Comparison of ENCODE assay signal across 12 cellular contexts in the genomic region with DNA sequence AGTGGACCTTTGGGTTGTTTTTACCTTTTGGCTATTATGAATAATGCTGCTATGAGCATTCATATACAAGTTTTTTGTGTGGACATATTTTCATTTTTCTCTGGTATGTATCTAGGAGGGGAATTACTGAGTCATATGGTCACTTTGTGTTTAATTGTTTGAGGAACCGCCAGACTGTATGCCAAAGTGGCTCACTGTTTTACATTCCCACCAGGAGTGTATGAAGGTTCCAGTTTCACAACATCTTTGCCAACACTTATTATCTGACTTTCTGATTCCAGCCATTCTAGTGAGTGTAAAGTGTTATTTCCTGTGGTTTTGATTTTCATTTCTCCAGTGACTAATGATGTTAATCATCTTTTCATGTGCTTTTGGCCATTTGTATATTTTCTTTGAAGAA. TPM values are rescaled to one million over a fixed set of nuclear protein-coding genes. Genes with fewer than 3 reads are reported as not detected.
A peak's percentile ranks its signal among the peaks of the same experiment; 100 is the strongest.
DNase-seq lines count a peak whose midpoint lies in the region; ATAC-seq and TF ChIP-seq lines count a peak whose summit lies in the region.
"Had no signal": no experiment of that assay in that cellular context is flagged by ENCODE, and none has a peak within 500 bp of the region (broad histone marks: within the 10 kb centered on the region; RNA-seq: fewer than 3 reads in every experiment).

No MANE protein-coding gene starts in this region.

- DNase-seq in activated naive CD4-positive, alpha-beta T cell treated with Interleukin-2 at 50 U/mL for 16 hours, result no peak
- peak; percentile 63 for DNase-seq in fibroblast of villous mesenchyme (ENCODE audit: low read depth)
- DNase-seq in ecto neural progenitor cell (ENCODE audit: low spot score), result no peak
- DNase-seq in middle frontal gyrus (ENCODE audit: extremely low spot score, low spot score), result no peak
- DNase-seq in NCI-H345 treated with DMSO at 0.1 percent for 48 hours (lab: John Stamatoyannopoulos, UW; ENCODE audit: unreplicated experiment), result no peak
- DNase-seq in SHP77 (lab: John Stamatoyannopoulos, UW), result no peak
- DNase-seq: activated gamma-delta T cell treated with Interleukin-2 at 50 U/mL for 16 hours, NCI-H526 treated with DMSO at 0.1 percent for 48 hours, small intestine had no signal

- H3K4me3 ChIP-seq in fibroblast of villous mesenchyme (ENCODE audit: low read depth, low read length), result no peak overlapping the region

- TF ChIP-seq CTCF in fibroblast of villous mesenchyme (IDR thresholded peaks at IDR 0.05; ENCODE audit: insufficient read depth, low read depth, low read length), result no peak

- no peaks in the 10 kb centered on the region for H3K27me3 Mint-ChIP-seq in activated naive CD4-positive, alpha-beta T cell treated with anti-CD3 and anti-CD28 coated beads, Interleukin-2, amount 50 U/mL, for 24 hours
- no peaks in the 10 kb centered on the region for H3K27me3 Mint-ChIP-seq in activated T-helper 17 cell treated with anti-CD3 and anti-CD28 coated beads, Interleukin-2, amount 50 U/mL, for 72 hours
- H3K27me3 Mint-ChIP-seq: stimulated activated memory B cell treated with anti-CD40 and anti-IgM and Interleukin-4, amounts not matched to agents 10 μg/mL and 1 μg/mL and 100 μg/mL, for 72 hours had no signal

- peaks cover 6% of the 10 kb centered on the region for H3K9me3 Mint-ChIP-seq in activated naive CD4-positive, alpha-beta T cell treated with anti-CD3 and anti-CD28 coated beads, Interleukin-2, amount 50 U/mL, for 24 hours
- no peaks in the 10 kb centered on the region for H3K9me3 Mint-ChIP-seq in activated T-helper 17 cell treated with anti-CD3 and anti-CD28 coated beads, Interleukin-2, amount 50 U/mL, for 72 hours
- H3K9me3 Mint-ChIP-seq: stimulated activated memory B cell treated with anti-CD40 and anti-IgM and Interleukin-4, amounts not matched to agents 10 μg/mL and 1 μg/mL and 100 μg/mL, for 72 hours had no signal

- peaks cover 43% of the 10 kb centered on the region for H3K36me3 Mint-ChIP-seq in activated naive CD4-positive, alpha-beta T cell treated with anti-CD3 and anti-CD28 coated beads, Interleukin-2, amount 50 U/mL, for 24 hours
- H3K36me3 Mint-ChIP-seq in activated T-helper 17 cell treated with anti-CD3 and anti-CD28 coated beads, Interleukin-2, amount 50 U/mL, for 72 hours (ENCODE audit: low read depth), result peaks cover 51% of the 10 kb centered on the region

- H3K4me1 Mint-ChIP-seq in activated naive CD4-positive, alpha-beta T cell treated with anti-CD3 and anti-CD28 coated beads, Interleukin-2, amount 50 U/mL, for 24 hours, result peaks cover 92% of the 10 kb centered on the region
- H3K4me1 Mint-ChIP-seq in activated T-helper 17 cell treated with anti-CD3 and anti-CD28 coated beads, Interleukin-2, amount 50 U/mL, for 72 hours, result peaks cover 45% of the 10 kb centered on the region

- H3K4me3 Mint-ChIP-seq in activated naive CD4-positive, alpha-beta T cell treated with anti-CD3 and anti-CD28 coated beads, Interleukin-2, amount 50 U/mL, for 24 hours, result peak overlapping the region; percentile 1
- H3K4me3 Mint-ChIP-seq in activated T-helper 17 cell treated with anti-CD3 and anti-CD28 coated beads, Interleukin-2, amount 50 U/mL, for 72 hours, result peak overlapping the region; percentile 32
- H3K4me3 Mint-ChIP-seq: stimulated activated memory B cell treated with anti-CD40 and anti-IgM and Interleukin-4, amounts not matched to agents 10 μg/mL and 1 μg/mL and 100 μg/mL, for 72 hours had no signal

- ATAC-seq in activated T-helper 17 cell treated with anti-CD3 and anti-CD28 coated beads, Interleukin-2, amount 50 U/mL, for 72 hours (replicated peaks), result peak; percentile 64
- ATAC-seq: stimulated activated memory B cell treated with anti-CD40 and anti-IgM and Interleukin-4, amounts not matched to agents 10 μg/mL and 1 μg/mL and 100 μg/mL, for 72 hours had no signal

- peak overlapping the region; percentile 33 for H3K27ac Mint-ChIP-seq in activated naive CD4-positive, alpha-beta T cell treated with anti-CD3 and anti-CD28 coated beads, Interleukin-2, amount 50 U/mL, for 24 hours
- peak overlapping the region; percentile 85 for H3K27ac Mint-ChIP-seq in activated T-helper 17 cell treated with anti-CD3 and anti-CD28 coated beads, Interleukin-2, amount 50 U/mL, for 72 hours

RNA-seq across cellular contexts. Expression of a gene that starts 51.8 kb away (rescaled TPM):
- 10 to 100 TPM; 26.9 to 51.1 TPM for total RNA-seq in activated T-helper 17 cell treated with anti-CD3 and anti-CD28 coated beads, Interleukin-2, amount 50 U/mL, for 72 hours
- total RNA-seq in fibroblast of villous mesenchyme, result 8.2 and 8.4 TPM in 2 replicates

RNA-seq across cellular contexts. Expression of a gene that starts 59.2 kb away (rescaled TPM):
- 100 to 1,000 TPM; 101 to 124 TPM for total RNA-seq in activated T-helper 17 cell treated with anti-CD3 and anti-CD28 coated beads, Interleukin-2, amount 50 U/mL, for 72 hours
- 72.8 and 119 TPM in 2 replicates for total RNA-seq in fibroblast of villous mesenchyme
